ENCODE assay signal across 13 cellular contexts in genomic region chr5:181051841-181052525, GRCh38. TPM values are rescaled to one million over a fixed set of nuclear protein-coding genes. Genes with fewer than 3 reads are reported as not detected.
A peak's percentile ranks its signal among the peaks of the same experiment; 100 is the strongest.
DNase-seq lines count a peak whose midpoint lies in the region; ATAC-seq, FAIRE-seq and TF ChIP-seq lines count a peak whose summit lies in the region.
"Had no signal": no experiment of that assay in that cellular context is flagged by ENCODE, and none has a peak within 500 bp of the region (broad histone marks: within the 10 kb centered on the region; RNA-seq: fewer than 3 reads in every experiment).

No MANE protein-coding gene starts in this region.

- no peak overlapping the region for H2BK20ac ChIP-seq in H9 (ENCODE audit: low read depth, low read length, poor library complexity, severe bottlenecking)

- H3K9ac ChIP-seq in H9 (ENCODE audit: extremely low read depth, insufficient read length, low read length), result no peak overlapping the region
- H3K9ac ChIP-seq in astrocyte (ENCODE audit: low read length), result no peak overlapping the region
- no peak overlapping the region for H3K9ac ChIP-seq in neural cell (ENCODE audit: low read length)

- no peak overlapping the region for H3K14ac ChIP-seq in H9 (ENCODE audit: insufficient read depth, low read length)

- no peaks in the 10 kb centered on the region for H3F3A ChIP-seq in neural cell (ENCODE audit: insufficient read depth, low read length, poor library complexity, severe bottlenecking)

- TF ChIP-seq CTCF in H9 (conservative IDR thresholded peaks at IDR 0.05), result no peak
- no peak for TF ChIP-seq CTCF in astrocyte (IDR thresholded peaks at IDR 0.05; ENCODE audit: insufficient read depth, low read depth, low read length)
- TF ChIP-seq CTCF in neural cell (IDR thresholded peaks at IDR 0.05; ENCODE audit: poor library complexity, severe bottlenecking), result no peak

- H2BK120ac ChIP-seq in H9 (ENCODE audit: low read depth, low read length, poor library complexity, severe bottlenecking), result no peak overlapping the region

- H2BK15ac ChIP-seq in H9 (ENCODE audit: low read depth, low read length), result no peak overlapping the region

- no peak overlapping the region for H4K5ac ChIP-seq in H9 (ENCODE audit: insufficient read length, low read depth, low read length)

- CTCF ChIA-PET in CD4-positive, alpha-beta memory T cell (lab: Charles Lee; ENCODE audit: partially characterized antibody), result no interaction called here

- intact Hi-C loops in CD4-positive, alpha-beta memory T cell (cut with micrococcal nuclease), result no loop called here

- no peak overlapping the region for H3K18ac ChIP-seq in H9 (ENCODE audit: insufficient read length, low read depth, low read length)

- peak overlapping the region; percentile 91 for H3K4me2 ChIP-seq in H9 (ENCODE audit: insufficient read depth, insufficient read length, low read length)
- no peak overlapping the region for H3K4me2 ChIP-seq in astrocyte (ENCODE audit: low read length)
- H3K4me2 ChIP-seq in neural cell (ENCODE audit: low read length), result no peak overlapping the region

- no peak overlapping the region for H2AFZ ChIP-seq in H9 (ENCODE audit: low read length)
- no peak overlapping the region for H2AFZ ChIP-seq in astrocyte (ENCODE audit: low read depth, low read length)
- H2AFZ ChIP-seq in neural cell (ENCODE audit: low read depth, low read length), result no peak overlapping the region

- peaks cover 65 to 71% of the 10 kb centered on the region in 2 donors for H3K27me3 Mint-ChIP-seq in CD4-positive, alpha-beta memory T cell
- H3K27me3 Mint-ChIP-seq in H9 (ENCODE audit: low read depth) (peaks cover 76% of the 10 kb centered on the region), astrocyte (ENCODE audit: low read depth, unreplicated experiment) (peaks cover 79% of the 10 kb centered on the region)

- H3K23ac ChIP-seq in H9 (ENCODE audit: insufficient read length, low read depth, low read length), result no peak overlapping the region

- H3K4ac ChIP-seq in H9 (ENCODE audit: low read depth, low read length), result no peak overlapping the region

- H3K79me1 ChIP-seq in H9 (ENCODE audit: insufficient read depth, low read depth, low read length, poor library complexity, severe bottlenecking), result no peaks in the 10 kb centered on the region

- peak overlapping the region in 1 of 7 donors; percentile 0 for H3K27ac Mint-ChIP-seq in CD4-positive, alpha-beta memory T cell
- H3K27ac Mint-ChIP-seq in H9 (no peak overlapping the region), astrocyte (ENCODE audit: unreplicated experiment) (no peak overlapping the region)

- H3K9me3 ChIP-seq in CD4-positive, alpha-beta memory T cell (ENCODE audit: control insufficient read depth in 1 of 2, low read length in 2 of 2), result no peaks in the 10 kb centered on the region
- H3K9me3 ChIP-seq in H9 (ENCODE audit: control insufficient read depth, low read depth, low read length) (no peaks in the 10 kb centered on the region), astrocyte (ENCODE audit: insufficient read depth, low read depth, low read length) (no peaks in the 10 kb centered on the region), neural cell (ENCODE audit: low read length) (no peaks in the 10 kb centered on the region)
- H3K9me3 ChIP-seq: adrenal gland had no signal

- DNase-seq in CD4-positive, alpha-beta memory T cell, result no peak
- DNase-seq in H9 (no peak), astrocyte (ENCODE audit: low read depth) (no peak), MV-4-11 (lab: John Stamatoyannopoulos, UW) (no peak), NK-92 (lab: John Stamatoyannopoulos, UW; ENCODE audit: unreplicated experiment) (no peak)
- DNase-seq: adrenal gland, EL, IMR-90, NCI-H446 treated with DMSO at 0.1 percent for 48 hours, T-helper 9 cell had no signal

- no peak overlapping the region for H3K4me3 ChIP-seq in CD4-positive, alpha-beta memory T cell (ENCODE audit: low read length in 2 of 2)
- H3K4me3 ChIP-seq in astrocyte (ENCODE audit: insufficient read depth, low read depth, low read length) (no peak overlapping the region), neural cell (ENCODE audit: low read length) (peak overlapping the region; percentile 89)

- POLR2A ChIA-PET in CD4-positive, alpha-beta memory T cell (lab: Charles Lee; ENCODE audit: partially characterized antibody), result no interaction called here

- H3K23me2 ChIP-seq in H9 (ENCODE audit: insufficient read length, low read depth, low read length, poor library complexity, severe bottlenecking), result peaks cover 14% of the 10 kb centered on the region

- no peak for TF ChIP-seq EP300 in neural cell (conservative IDR thresholded peaks at IDR 0.05; ENCODE audit: poor library complexity, severe bottlenecking)

- H3K9me2 ChIP-seq in neural cell (ENCODE audit: insufficient read depth, low read length), result no peaks in the 10 kb centered on the region

- peaks cover 9 to 22% (median 18%) of the 10 kb centered on the region in 4 donors for H3K4me1 Mint-ChIP-seq in CD4-positive, alpha-beta memory T cell
- H3K4me1 Mint-ChIP-seq in H9 (peaks cover 21 to 24% of the 10 kb centered on the region in 2 experiments), astrocyte (ENCODE audit: low read depth, unreplicated experiment) (peaks cover 3% of the 10 kb centered on the region)

- H3K4me1 ChIP-seq in CD4-positive, alpha-beta memory T cell (ENCODE audit: insufficient read depth, low read length), result peaks cover 16% of the 10 kb centered on the region
- H3K4me1 ChIP-seq in H9 (ENCODE audit: insufficient read depth, low read length) (no peaks in the 10 kb centered on the region), astrocyte (ENCODE audit: insufficient read depth, low read length) (no peaks in the 10 kb centered on the region)

- H3K79me2 ChIP-seq in H9 (ENCODE audit: insufficient read depth, low read length) (no peaks in the 10 kb centered on the region), astrocyte (ENCODE audit: insufficient read depth, low read length) (no peaks in the 10 kb centered on the region), neural cell (replicated peaks; ENCODE audit: insufficient read depth, low read length) (no peaks in the 10 kb centered on the region)

- no peaks in the 10 kb centered on the region for H4K20me1 ChIP-seq in H9 (ENCODE audit: control insufficient read depth, insufficient read depth, insufficient read length)
- no peaks in the 10 kb centered on the region for H4K20me1 ChIP-seq in astrocyte (ENCODE audit: insufficient read depth, low read length)
- no peaks in the 10 kb centered on the region for H4K20me1 ChIP-seq in neural cell (ENCODE audit: insufficient read depth)

- H2BK5ac ChIP-seq in H9 (ENCODE audit: insufficient read length, low read length), result no peak overlapping the region

- H2BK12ac ChIP-seq in H9 (ENCODE audit: insufficient read length, low read depth, low read length), result no peak overlapping the region

- no peak for FAIRE-seq in astrocyte (lab: Jason Lieb, UNC)

- peaks cover 0 to 4% (median 0%) of the 10 kb centered on the region in 8 donors for H3K9me3 Mint-ChIP-seq in CD4-positive, alpha-beta memory T cell
- H3K9me3 Mint-ChIP-seq in H9 (peaks cover 5 to 8% of the 10 kb centered on the region in 2 experiments; a peak in 4 of 5 replicates), astrocyte (ENCODE audit: unreplicated experiment) (peaks cover 9% of the 10 kb centered on the region)

- H2AK5ac ChIP-seq in H9 (ENCODE audit: insufficient read length, low read length), result no peak overlapping the region

- no CpG with 5 or more reads among the region's 16 CpGs for WGBS in H9 (ENCODE audit: extremely low coverage, insufficient read length, low lambda C conversion rate)

- H3T11ph ChIP-seq in H9 (ENCODE audit: low read length), result no peak overlapping the region

- H3K56ac ChIP-seq in H9 (ENCODE audit: insufficient read length, low read depth, low read length), result no peak overlapping the region

- no peak overlapping the region for H3K27ac ChIP-seq in CD4-positive, alpha-beta memory T cell (ENCODE audit: low read depth, low read length)
- H3K27ac ChIP-seq in H9 (ENCODE audit: insufficient read length, low read depth, low read length) (no peak overlapping the region), astrocyte (ENCODE audit: low read depth, low read length) (no peak overlapping the region), neural cell (ENCODE audit: low read length) (no peak overlapping the region)

- H4K91ac ChIP-seq in H9 (ENCODE audit: insufficient read length, low read depth, low read length), result no peak overlapping the region

- H3K27me3 ChIP-seq in CD4-positive, alpha-beta memory T cell (ENCODE audit: insufficient read depth, low read length), result peaks cover 28% of the 10 kb centered on the region
- peaks cover 40% of the 10 kb centered on the region; the same call in 1 of the 2 replicates for H3K27me3 ChIP-seq in H9 (ENCODE audit: insufficient read depth, low read length)
- H3K27me3 ChIP-seq in astrocyte (ENCODE audit: insufficient read depth, low read length), result peaks cover 32% of the 10 kb centered on the region
- H3K27me3 ChIP-seq in neural cell (ENCODE audit: insufficient read depth, low read depth, low read length), result peaks cover 81% of the 10 kb centered on the region

- H3K4me3 Mint-ChIP-seq in CD4-positive, alpha-beta memory T cell, result peak overlapping the region; percentile 61 to 90 (median 70)
- H3K4me3 Mint-ChIP-seq in H9 (peak overlapping the region; percentile 56 to 78), astrocyte (ENCODE audit: unreplicated experiment) (peak overlapping the region; percentile 71)

- H4K8ac ChIP-seq in H9 (replicated peaks; ENCODE audit: insufficient read length, low read depth, low read length), result no peak overlapping the region

- ATAC-seq in GM18498 (IDR thresholded peaks at IDR 0.05; ENCODE audit: unreplicated experiment) (no peak), HG03460 (IDR thresholded peaks at IDR 0.05; ENCODE audit: unreplicated experiment) (no peak)

- H3K36me3 ChIP-seq in CD4-positive, alpha-beta memory T cell (ENCODE audit: insufficient read depth, low read length), result no peaks in the 10 kb centered on the region
- H3K36me3 ChIP-seq in astrocyte (ENCODE audit: insufficient read depth, low read length), result no peaks in the 10 kb centered on the region
- H3K36me3 ChIP-seq in neural cell (ENCODE audit: insufficient read depth, low read length), result no peaks in the 10 kb centered on the region
- H3K36me3 ChIP-seq: adrenal gland had no signal

- no peak for TF ChIP-seq RAD21 in neural cell (conservative IDR thresholded peaks at IDR 0.05)

- no peaks in the 10 kb centered on the region for H3K36me3 Mint-ChIP-seq in CD4-positive, alpha-beta memory T cell
- no peaks in the 10 kb centered on the region for H3K36me3 Mint-ChIP-seq in H9 (ENCODE audit: insufficient read depth in 1 of 3, low read depth in 3 of 3)
- no peaks in the 10 kb centered on the region for H3K36me3 Mint-ChIP-seq in astrocyte (ENCODE audit: low read depth, unreplicated experiment)

TF ChIP-seq in neural cell, 6 proteins besides CTCF, POLR2A, EP300 and RAD21 (continues in another document):
- TF ChIP-seq EZH2 (IDR thresholded peaks at IDR 0.05; ENCODE audit: borderline replicate concordance, insufficient read depth, low read length, poor library complexity, severe bottlenecking), result no peak

RNA-seq across cellular contexts. Expression of gene BTNL9, which starts 11.9 kb away (rescaled TPM):
- total RNA-seq in CD4-positive, alpha-beta memory T cell, result not detected
- not detected for polyA plus RNA-seq in CD4-positive, alpha-beta memory T cell
- total RNA-seq in H9 (2021) (0.88 and 0.96 TPM in 2 replicates), astrocyte (not detected in 2 replicates)
- polyA plus RNA-seq in neural cell, result 13.9 and 18.7 TPM in 2 replicates
- 8.8 and 10.1 TPM in 2 replicates for polyA minus RNA-seq in neural cell
- total RNA-seq: IMR-90 had no signal
- polyA plus RNA-seq: IMR-90 had no signal
